Comparison of ENCODE assay signal across 16 cellular contexts in the genomic region with DNA sequence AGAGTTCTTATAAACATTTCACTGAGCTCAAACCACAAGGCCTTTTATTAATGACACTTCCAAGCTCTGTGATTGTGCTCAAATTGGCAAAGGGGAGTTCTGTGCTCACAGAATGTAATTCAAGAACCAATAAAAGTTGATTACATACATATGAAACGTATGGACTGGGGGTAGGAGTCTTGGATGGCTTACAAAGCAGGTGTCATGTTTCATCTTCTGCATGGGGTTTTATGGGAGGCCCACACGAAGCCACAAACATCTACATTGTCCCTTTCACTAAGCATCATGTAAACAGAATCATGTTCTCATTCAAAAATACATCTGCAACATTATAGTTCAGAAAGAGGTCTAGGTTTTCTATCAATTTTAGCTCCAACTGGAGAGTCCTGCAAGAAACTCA.
DNase-seq lines count a peak whose midpoint lies in the region; ATAC-seq lines count a peak whose summit lies in the region.
"Had no signal": no experiment of that assay in that cellular context is flagged by ENCODE, and none has a peak within 500 bp of the region (broad histone marks: within the 10 kb centered on the region; RNA-seq: fewer than 3 reads in every experiment).

No MANE protein-coding gene starts in this region.

- DNase-seq in DMS153 (lab: John Stamatoyannopoulos, UW) (peak; percentile 18), DMS153 treated with DMSO at 0.1 percent for 48 hours (lab: John Stamatoyannopoulos, UW; ENCODE audit: unreplicated experiment) (no peak), H4 (ENCODE audit: low spot score) (peak; percentile 50), NCI-H2107 treated with DMSO at 0.1 percent for 48 hours (lab: John Stamatoyannopoulos, UW; ENCODE audit: unreplicated experiment) (peak; percentile 86), NCI-H748 treated with DMSO at 0.1 percent for 48 hours (lab: John Stamatoyannopoulos, UW) (peak; percentile 62), A172 (ENCODE audit: low spot score) (no peak)
- DNase-seq: CD8-positive, alpha-beta T cell; GDM1; GM23248; NCI-H2029 treated with DMSO at 0.1 percent for 48 hours; NCI-H446 treated with DMSO at 0.1 percent for 48 hours; NK-92 treated with Interleukin-12 subunit alpha and Interleukin-12 subunit beta, amount 100 ng/mL, for 24 hours; OCI-M1; SW 1271 had no signal

- ATAC-seq in HG03442 (IDR thresholded peaks at IDR 0.05; ENCODE audit: unreplicated experiment): no peak
- ATAC-seq in GM21576 (IDR thresholded peaks at IDR 0.05; ENCODE audit: unreplicated experiment): no peak
- ATAC-seq: CD8-positive, alpha-beta T cell had no signal

Comparison
In these comparisons a context has a peak if more than half of its experiments do, and no peak if none do; other contexts are left out.
1. DNase-seq: peak in DMS153 (single experiment), H4 (single experiment), NCI-H2107 treated with DMSO at 0.1 percent for 48 hours (single experiment) and NCI-H748 treated with DMSO at 0.1 percent for 48 hours (single experiment); none in DMS153 treated with DMSO at 0.1 percent for 48 hours (single experiment) and A172 (single experiment).